In genomic region chr14:90396342-90397339, GRCh38 we compare ENCODE assay signal across 8 cellular contexts. TPM values are rescaled to one million over a fixed set of nuclear protein-coding genes. Genes with fewer than 3 reads are reported as not detected.
DNase-seq lines count a peak whose midpoint lies in the region; ATAC-seq and TF ChIP-seq lines count a peak whose summit lies in the region.

Gene CALM1, plus strand, starts transcription at chr14:90397029. Its CDS starts 202 bp downstream, at chr14:90397231.

- no peaks in the 10 kb centered on the region for H3K27me3 Mint-ChIP-seq in natural killer cell (ENCODE audit: low read depth in 2 of 2)

- H3K27me3 ChIP-seq in fibroblast of lung (ENCODE audit: control insufficient read depth, insufficient read depth, low read length), result no peaks in the 10 kb centered on the region

- peaks cover 12% of the 10 kb centered on the region for H3K4me1 ChIP-seq in fibroblast of lung (ENCODE audit: control insufficient read depth, extremely low read depth, insufficient read depth, low read length)

- peak within 1 kb of the TSS; percentile 76 to 94 (median 84) for H3K4me3 ChIP-seq in fibroblast of lung (replicated peaks in 1 of 4; ENCODE audit: control extremely low read depth in 1 of 4, insufficient read depth in 1 of 4, low read depth in 3 of 4, low read length in 4 of 4)

- peaks cover 6% of the 10 kb centered on the region for H3K36me3 ChIP-seq in fibroblast of lung (ENCODE audit: control insufficient read depth, insufficient read depth, low read length)

- H3K4me3 Mint-ChIP-seq in natural killer cell, result peak within 1 kb of the TSS; percentile 91

- H3K79me2 ChIP-seq in fibroblast of lung (ENCODE audit: control insufficient read depth, insufficient read depth, low read length), result peaks cover 38% of the 10 kb centered on the region

- H3K9me3 ChIP-seq in fibroblast of lung (ENCODE audit: control insufficient read depth, insufficient read depth, low read depth, low read length), result no peaks in the 10 kb centered on the region

- peak within 1 kb of the TSS; percentile 88 to 96 for H3K27ac Mint-ChIP-seq in natural killer cell

- TF ChIP-seq CTCF in fibroblast of lung (conservative IDR thresholded peaks at IDR 0.05 in 1 of 2, IDR thresholded peaks at IDR 0.05 in 1 of 2; ENCODE audit: low read depth in 1 of 2, low read length in 2 of 2) (no peak), natural killer cell (IDR thresholded peaks at IDR 0.05) (no peak)

- in situ Hi-C loops in KBM-7 (cut with MboI; ENCODE audit: low pct_unique_long_range_greater_than_20kb, low sequenced_read_pairs), result no loop called here

- no peaks in the 10 kb centered on the region for H3K9me3 Mint-ChIP-seq in natural killer cell

- intact Hi-C loops in natural killer cell (cut with micrococcal nuclease), result loop anchor here (5.0 to 10.0 kb wide), 4 partner anchors 64 to 439 kb away; partner anchors contain the start of genes NRDE2 and TDP1

- H3K4me2 ChIP-seq in fibroblast of lung (ENCODE audit: extremely low read depth, insufficient read depth, low read length), result peak within 1 kb of the TSS; percentile 98

- H3K36me3 Mint-ChIP-seq in natural killer cell, result peaks cover 13% of the 10 kb centered on the region

- peak within 1 kb of the TSS; percentile 53 for H3K27ac ChIP-seq in fibroblast of lung (ENCODE audit: insufficient read depth, low read length)

- peak within 1 kb of the TSS; percentile 83 for H3K9ac ChIP-seq in fibroblast of lung (ENCODE audit: insufficient read depth, low read length)

- peaks cover 12% of the 10 kb centered on the region for H4K20me1 ChIP-seq in fibroblast of lung (ENCODE audit: control insufficient read depth, extremely low read depth, insufficient read depth, low read length)

- DNase-seq in DMS53 treated with DMSO at 0.1 percent for 48 hours (lab: John Stamatoyannopoulos, UW; ENCODE audit: unreplicated experiment) (peak; percentile 66), KBM-7 (peak; percentile 94), RKO (ENCODE audit: low spot score) (peak; percentile 93), fibroblast of lung (ENCODE audit: low read depth in 2 of 2) (peak; percentile 96), natural killer cell (peak; percentile 99)
- peak; percentile 96 to 98 for DNase-seq in activated T-helper 1 cell treated with anti-CD3 and anti-CD28 coated beads, Interleukin-2, amount 50 U/mL, for 16 hours (ENCODE audit: low read depth in 1 of 2, low spot score in 1 of 2)
- peak; percentile 89 to 97 (median 96) for DNase-seq in stimulated activated naive CD4-positive, alpha-beta T cell (lab: John Stamatoyannopoulos, UW)

- H3K4me1 Mint-ChIP-seq in natural killer cell, result peaks cover 34 to 38% of the 10 kb centered on the region in 2 donors

- ATAC-seq in GM21619 (IDR thresholded peaks at IDR 0.05; ENCODE audit: unreplicated experiment) (peak; percentile 54), natural killer cell (peak; percentile 61 to 88 (median 72))

- H2AFZ ChIP-seq in fibroblast of lung (ENCODE audit: low read length), result peak within 1 kb of the TSS; percentile 90

RNA-seq across cellular contexts. Expression of gene CALM1, which starts in this region (rescaled TPM):
- total RNA-seq in fibroblast of lung (269 and 632 TPM in 2 replicates), natural killer cell (1,000 to 10,000 TPM in 1 of 3 donors, 100 to 1,000 TPM in 2; 868 to 1,074 (median 907) TPM)
- 620 and 700 TPM in 2 replicates for polyA plus RNA-seq in fibroblast of lung
- 339 and 423 TPM in 2 replicates for polyA plus RNA-seq in fibroblast of lung (2012)
- polyA minus RNA-seq in fibroblast of lung (ENCODE audit: low replicate concordance), result 38.2 and 45.4 TPM in 2 replicates

Comparison
In these comparisons a context has a peak if more than half of its experiments do, and no peak if none do; other contexts are left out.
1. Peak in every context shown above with its lines: DNase-seq, ATAC-seq, H3K4me3 ChIP-seq and H3K27ac ChIP-seq.